17 cellular contexts compared by ENCODE assay signal in the genomic region with DNA sequence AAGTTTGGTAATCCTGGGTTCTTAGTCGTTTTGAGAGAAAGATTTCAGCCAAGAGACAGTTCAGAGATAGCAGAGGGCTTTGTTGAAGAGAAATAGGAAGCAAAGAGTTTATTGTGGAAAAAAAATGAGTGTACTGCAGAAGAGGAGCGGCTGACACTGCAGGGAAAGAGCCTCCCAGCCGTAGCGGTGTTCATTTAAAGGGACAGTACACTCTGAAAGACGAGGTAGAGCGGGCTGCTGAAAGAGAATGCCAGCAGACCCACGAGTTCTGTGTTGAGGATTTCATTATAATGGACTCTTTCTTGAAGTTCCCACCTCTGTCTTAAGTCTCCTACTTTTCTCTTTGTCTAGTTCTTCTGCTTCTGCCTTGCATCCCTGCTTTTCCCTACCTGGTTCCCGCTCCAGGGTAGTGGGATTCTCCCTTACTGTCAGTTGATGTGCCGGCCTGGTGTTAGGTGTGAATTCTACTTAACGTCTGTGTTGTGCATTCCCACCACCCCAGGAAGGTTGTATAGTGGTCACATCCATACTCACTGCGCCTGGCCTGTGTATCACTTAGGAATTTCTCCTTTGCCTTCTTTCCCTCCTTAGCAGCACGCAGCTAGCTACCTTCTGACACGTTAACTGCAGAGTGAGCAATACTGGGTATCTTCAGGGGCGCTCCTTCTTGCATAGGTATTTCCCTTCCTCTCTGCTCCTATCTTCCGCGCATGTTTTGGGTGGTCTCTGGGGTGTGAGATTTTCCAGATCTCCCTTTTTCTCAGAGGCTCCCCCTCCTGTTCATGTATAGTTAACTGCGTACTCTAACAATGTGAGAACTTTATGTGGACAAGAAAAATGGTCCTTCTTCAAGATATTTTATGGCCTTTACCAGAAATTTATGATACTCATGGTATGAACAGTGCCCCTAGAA.
DNase-seq lines count a peak whose midpoint lies in the region; ATAC-seq and TF ChIP-seq lines count a peak whose summit lies in the region.
"Had no signal": no experiment of that assay in that cellular context is flagged by ENCODE, and none has a peak within 500 bp of the region (broad histone marks: within the 10 kb centered on the region; RNA-seq: fewer than 3 reads in every experiment).

No MANE protein-coding gene starts in this region.

- no peak overlapping the region for H3K9ac ChIP-seq in neural progenitor cell
- H3K9ac ChIP-seq: BLaER1 treated with 17β-estradiol and CSF1 and Interleukin-3, amounts not matched to agents 10 nM and 100 nM had no signal

- H3K4me1 ChIP-seq in neural progenitor cell = no peaks in the 10 kb centered on the region
- H3K4me1 ChIP-seq: ascending aorta; BLaER1 treated with 17β-estradiol and CSF1 and Interleukin-3, amounts not matched to agents 10 nM and 100 nM had no signal

- H3K36me3 Mint-ChIP-seq in WTC11 = no peaks in the 10 kb centered on the region
- no peaks in the 10 kb centered on the region for H3K36me3 Mint-ChIP-seq in neural progenitor cell
- H3K36me3 Mint-ChIP-seq in activated naive CD4-positive, alpha-beta T cell treated with anti-CD3 and anti-CD28 coated beads, Interleukin-2, amount 50 U/mL, for 72 hours = no peaks in the 10 kb centered on the region
- no peaks in the 10 kb centered on the region for H3K36me3 Mint-ChIP-seq in CD4-positive, alpha-beta T cell (ENCODE audit: low read depth)
- H3K36me3 Mint-ChIP-seq: IgD-negative memory B cell had no signal

- H3K9me3 Mint-ChIP-seq in WTC11 = no peaks in the 10 kb centered on the region
- H3K9me3 Mint-ChIP-seq in neural progenitor cell = no peaks in the 10 kb centered on the region
- peaks cover 4 to 5% of the 10 kb centered on the region in 2 donors for H3K9me3 Mint-ChIP-seq in activated naive CD4-positive, alpha-beta T cell treated with anti-CD3 and anti-CD28 coated beads, Interleukin-2, amount 50 U/mL, for 72 hours
- H3K9me3 Mint-ChIP-seq in CD4-positive, alpha-beta T cell = peaks cover 3% of the 10 kb centered on the region
- H3K9me3 Mint-ChIP-seq: IgD-negative memory B cell had no signal

- H3K36me3 ChIP-seq in GM06990 (ENCODE audit: control insufficient read depth, insufficient read depth, low read length) (no peaks in the 10 kb centered on the region), neural progenitor cell (no peaks in the 10 kb centered on the region)
- H3K36me3 ChIP-seq: ascending aorta; BLaER1 treated with 17β-estradiol and CSF1 and Interleukin-3, amounts not matched to agents 10 nM and 100 nM had no signal

- no peak overlapping the region for H3K4me2 ChIP-seq in neural progenitor cell
- H3K4me2 ChIP-seq: BLaER1 treated with 17β-estradiol and CSF1 and Interleukin-3, amounts not matched to agents 10 nM and 100 nM had no signal

- no peaks in the 10 kb centered on the region; the same call in 1 of the 2 replicates for H3K27me3 ChIP-seq in GM06990 (replicated peaks; ENCODE audit: control insufficient read depth, insufficient read depth, low read length)
- H3K27me3 ChIP-seq in neural progenitor cell = no peaks in the 10 kb centered on the region
- H3K27me3 ChIP-seq in CD4-positive, alpha-beta T cell (ENCODE audit: control insufficient read depth, insufficient read depth, low read length) = no peaks in the 10 kb centered on the region
- H3K27me3 ChIP-seq: ascending aorta; BLaER1 treated with 17β-estradiol and CSF1 and Interleukin-3, amounts not matched to agents 10 nM and 100 nM had no signal

- DNase-seq in GM06990 (ENCODE audit: extremely low read depth, insufficient read length) (no peak), NCI-H69 (lab: John Stamatoyannopoulos, UW) (peak; percentile 32), WTC11 (ENCODE audit: low spot score) (no peak), neural progenitor cell (ENCODE audit: low spot score) (peak; percentile 7), NCI-H1436 (lab: John Stamatoyannopoulos, UW) (no peak)
- DNase-seq in activated naive CD4-positive, alpha-beta T cell treated with anti-CD3 and anti-CD28 coated beads, Interleukin-2, amount 50 U/mL, for 72 hours (ENCODE audit: low spot score in 2 of 2) = no peak
- no peak for DNase-seq in CD4-positive, alpha-beta T cell
- DNase-seq: activated CD4-positive, CD25-positive, alpha-beta regulatory T cell; activated effector memory CD4-positive, alpha-beta T cell treated with Interleukin-2 at 50 U/mL for 16 hours; DND-41; NCI-H1092 treated with DMSO at 0.1 percent for 48 hours; right cardiac atrium; stimulated activated CD4-positive, alpha-beta T cell treated with anti-CD3 and anti-CD28 coated beads, Interleukin-2, amount 100 ng/mL, for 48 hours had no signal

- POLR2A ChIA-PET in WTC11 (lab: Charles Lee) = no interaction called here
- POLR2A ChIA-PET in CD4-positive, alpha-beta T cell (lab: Charles Lee) = no interaction called here

- peak overlapping the region; percentile 70 for H2AFZ ChIP-seq in neural progenitor cell (replicated peaks)

- H3K27ac Mint-ChIP-seq in WTC11 (no peak overlapping the region), neural progenitor cell (no peak overlapping the region)
- H3K27ac Mint-ChIP-seq in activated naive CD4-positive, alpha-beta T cell treated with anti-CD3 and anti-CD28 coated beads, Interleukin-2, amount 50 U/mL, for 72 hours = no peak overlapping the region
- no peak overlapping the region for H3K27ac Mint-ChIP-seq in CD4-positive, alpha-beta T cell
- H3K27ac Mint-ChIP-seq: IgD-negative memory B cell had no signal

- no peaks in the 10 kb centered on the region for H3K27me3 Mint-ChIP-seq in WTC11 (ENCODE audit: low read depth)
- H3K27me3 Mint-ChIP-seq in neural progenitor cell (ENCODE audit: insufficient read depth, low read depth) = no peaks in the 10 kb centered on the region
- H3K27me3 Mint-ChIP-seq in CD4-positive, alpha-beta T cell = no peaks in the 10 kb centered on the region
- H3K27me3 Mint-ChIP-seq: IgD-negative memory B cell had no signal

- H3K4me3 Mint-ChIP-seq in WTC11 (no peak overlapping the region), neural progenitor cell (no peak overlapping the region)
- no peak overlapping the region for H3K4me3 Mint-ChIP-seq in CD4-positive, alpha-beta T cell
- H3K4me3 Mint-ChIP-seq: IgD-negative memory B cell had no signal

- H3K27ac ChIP-seq in neural progenitor cell = no peak overlapping the region
- H3K27ac ChIP-seq in CD4-positive, alpha-beta T cell (ENCODE audit: low read depth, low read length) = no peak overlapping the region
- H3K27ac ChIP-seq: ascending aorta; BLaER1 treated with 17β-estradiol and CSF1 and Interleukin-3, amounts not matched to agents 10 nM and 100 nM had no signal

- H3K79me2 ChIP-seq in neural progenitor cell (ENCODE audit: low read depth) = no peaks in the 10 kb centered on the region

- no peaks in the 10 kb centered on the region for H3F3A ChIP-seq in neural progenitor cell (ENCODE audit: low read depth)

- CTCF ChIA-PET in WTC11 (lab: Charles Lee) = interaction anchor here (0.9 kb wide), 1 partner anchor 164 kb away, joined by 3 read pairs; no protein-coding TSS in a partner anchor
- CTCF ChIA-PET in CD4-positive, alpha-beta T cell (lab: Charles Lee) = no interaction called here

- TF ChIP-seq CTCF in GM06990 (IDR thresholded peaks at IDR 0.05; ENCODE audit: insufficient read depth, low read length, poor library complexity, severe bottlenecking) (peak; percentile 13), WTC11 (IDR thresholded peaks at IDR 0.05) (no peak), neural progenitor cell (IDR thresholded peaks at IDR 0.05) (peak; percentile 38)
- TF ChIP-seq CTCF in CD4-positive, alpha-beta T cell (IDR thresholded peaks at IDR 0.05) = no peak

- H3K9me3 ChIP-seq in neural progenitor cell (ENCODE audit: low read depth) = no peaks in the 10 kb centered on the region
- no peaks in the 10 kb centered on the region for H3K9me3 ChIP-seq in CD4-positive, alpha-beta T cell (ENCODE audit: control insufficient read depth, low read length)
- H3K9me3 ChIP-seq: ascending aorta; BLaER1 treated with 17β-estradiol and CSF1 and Interleukin-3, amounts not matched to agents 10 nM and 100 nM had no signal

- ATAC-seq in WTC11 (peak; percentile 72), GM18520 (IDR thresholded peaks at IDR 0.05; ENCODE audit: unreplicated experiment) (no peak)
- no peak for ATAC-seq in activated naive CD4-positive, alpha-beta T cell treated with anti-CD3 and anti-CD28 coated beads, Interleukin-2, amount 50 U/mL, for 72 hours
- ATAC-seq in CD4-positive, alpha-beta T cell (ENCODE audit: poor library complexity) = no peak
- ATAC-seq: right cardiac atrium had no signal

- peaks cover 10% of the 10 kb centered on the region for H3K4me1 Mint-ChIP-seq in WTC11
- H3K4me1 Mint-ChIP-seq in neural progenitor cell = no peaks in the 10 kb centered on the region
- no peaks in the 10 kb centered on the region for H3K4me1 Mint-ChIP-seq in CD4-positive, alpha-beta T cell (ENCODE audit: low read depth)
- H3K4me1 Mint-ChIP-seq: IgD-negative memory B cell had no signal

- intact Hi-C loops in CD4-positive, alpha-beta T cell (cut with DNase I, micrococcal nuclease) = no loop called here

- H4K20me1 ChIP-seq in neural progenitor cell (ENCODE audit: low read depth) = no peaks in the 10 kb centered on the region
- H4K20me1 ChIP-seq: BLaER1 treated with 17β-estradiol and CSF1 and Interleukin-3, amounts not matched to agents 10 nM and 100 nM had no signal

- H3K4me3 ChIP-seq in GM06990 (replicated peaks; ENCODE audit: low read depth, low read length) (no peak overlapping the region), neural progenitor cell (no peak overlapping the region)
- H3K4me3 ChIP-seq: ascending aorta; BLaER1 treated with 17β-estradiol and CSF1 and Interleukin-3, amounts not matched to agents 10 nM and 100 nM had no signal

TF ChIP-seq in WTC11, 78 proteins besides CTCF, POLR2A, EP300 and RAD21:
- TF ChIP-seq NFYB (CRISPR knock-in tag; conservative IDR thresholded peaks at IDR 0.05; ENCODE audit: low read depth) = no peak
- TF ChIP-seq ZNF317 (CRISPR knock-in tag; IDR thresholded peaks at IDR 0.05; ENCODE audit: borderline replicate concordance, low read depth) = no peak

Comparison
In these comparisons a context has a peak if more than half of its experiments do, and no peak if none do; other contexts are left out.
1. DNase-seq: peak in NCI-H69 (single experiment) and neural progenitor cell (single experiment); none in GM06990 (single experiment), WTC11 (single experiment), activated naive CD4-positive, alpha-beta T cell treated with anti-CD3 and anti-CD28 coated beads, Interleukin-2, amount 50 U/mL, for 72 hours (0 of 2), NCI-H1436 (single experiment) and CD4-positive, alpha-beta T cell (0 of 10).
2. CTCF ChIP-seq: peak in GM06990 (single experiment) and neural progenitor cell (single experiment); none in WTC11 (single experiment) and CD4-positive, alpha-beta T cell (single experiment).